In genomic region chr7:70761711-70762328, GRCh38 we compare ENCODE assay signal across 1 cellular context.
TF ChIP-seq lines count a peak whose summit lies in the region.

No MANE protein-coding gene starts in this region.

TF ChIP-seq in GM12878, 131 proteins besides CTCF, POLR2A, EP300 and RAD21 (continued from another document and continues in another):
- TF ChIP-seq BCL3 (IDR thresholded peaks at IDR 0.05; ENCODE audit: borderline replicate concordance, insufficient read depth, low read depth, low read length, poor library complexity, severe bottlenecking) = peak; percentile 83
- TF ChIP-seq SMAD1 (IDR thresholded peaks at IDR 0.05; ENCODE audit: low read depth, partially characterized antibody) = peak; percentile 40
- TF ChIP-seq ZNF384 (IDR thresholded peaks at IDR 0.05; ENCODE audit: borderline replicate concordance, low read depth, low read length) = no peak; the same call in 1 of the 2 replicates
- no peak for TF ChIP-seq HDAC6 (IDR thresholded peaks at IDR 0.05; ENCODE audit: unreplicated experiment)
- TF ChIP-seq MEF2A (IDR thresholded peaks at IDR 0.05; ENCODE audit: insufficient read depth, low read depth, low read length) = no peak
- TF ChIP-seq SIX5 (IDR thresholded peaks at IDR 0.05; ENCODE audit: low read depth, low read length, severe bottlenecking) = no peak
- 0 out of 2 replicates have a peak, but pooled peaks have one; percentile 16 for TF ChIP-seq ASH2L (IDR thresholded peaks at IDR 0.05; ENCODE audit: borderline replicate concordance, low read depth)
- TF ChIP-seq NR2C2 (IDR thresholded peaks at IDR 0.05; ENCODE audit: borderline replicate concordance, control insufficient read depth, insufficient read length, low read depth) = no peak
- peak; percentile 96 for TF ChIP-seq IKZF1 (conservative IDR thresholded peaks at IDR 0.05)
- TF ChIP-seq IRF3 (IDR thresholded peaks at IDR 0.05) = no peak
- no peak; the same call in 1 of the 2 replicates for TF ChIP-seq PML (IDR thresholded peaks at IDR 0.05; ENCODE audit: low read length)
- peak; percentile 96 for TF ChIP-seq SPI1 (IDR thresholded peaks at IDR 0.05; ENCODE audit: borderline replicate concordance, insufficient read depth, low read depth, low read length)
- no peak for TF ChIP-seq JUND (IDR thresholded peaks at IDR 0.05; ENCODE audit: low read depth, low read length)
- no peak for TF ChIP-seq HSF1 (IDR thresholded peaks at IDR 0.05; ENCODE audit: low read depth, low read length)
- TF ChIP-seq ZNF687 (IDR thresholded peaks at IDR 0.05) = no peak; the same call in 1 of the 2 replicates
- TF ChIP-seq USF2 (IDR thresholded peaks at IDR 0.05; ENCODE audit: borderline replicate concordance, low read depth, low read length) = no peak
- no peak for TF ChIP-seq NRF1 (conservative IDR thresholded peaks at IDR 0.05; ENCODE audit: low read depth, low read length)
- no peak for TF ChIP-seq ATF3 (IDR thresholded peaks at IDR 0.05; ENCODE audit: borderline replicate concordance, extremely low read depth, low read depth, low read length)
- no peak for TF ChIP-seq POLR2AphosphoS2 (IDR thresholded peaks at IDR 0.05; ENCODE audit: low read depth, low read length)
- TF ChIP-seq CBFB (IDR thresholded peaks at IDR 0.05; ENCODE audit: low read depth) = no peak
- no peak for TF ChIP-seq IRF5 (IDR thresholded peaks at IDR 0.05; ENCODE audit: borderline replicate concordance)
- 0 out of 2 replicates have a peak, but pooled peaks have one; percentile 14 for TF ChIP-seq ZBTB4 (CRISPR knock-in tag; IDR thresholded peaks at IDR 0.05)
- no peak for TF ChIP-seq EGR1 (IDR thresholded peaks at IDR 0.05; ENCODE audit: borderline replicate concordance in 1 of 2, low read depth in 2 of 2, low read length in 2 of 2)
- TF ChIP-seq MXI1 (IDR thresholded peaks at IDR 0.05; ENCODE audit: low read depth, low read length) = no peak
- TF ChIP-seq TBL1XR1 (IDR thresholded peaks at IDR 0.05; ENCODE audit: low read depth, low read length) = 0 out of 2 replicates have a peak, but pooled peaks have one; percentile 27
- TF ChIP-seq STAT1 (conservative IDR thresholded peaks at IDR 0.05) = no peak
- peak; percentile 86 for TF ChIP-seq MTA2 (IDR thresholded peaks at IDR 0.05; ENCODE audit: low read depth)
- no peak for TF ChIP-seq SUZ12 (IDR thresholded peaks at IDR 0.05; ENCODE audit: unreplicated experiment)
- TF ChIP-seq PRDM15 (CRISPR knock-in tag; IDR thresholded peaks at IDR 0.05) = no peak
- TF ChIP-seq FOXK2 (IDR thresholded peaks at IDR 0.05) = no peak
- peak; percentile 22; the same call in 1 of the 2 replicates for TF ChIP-seq RB1 (IDR thresholded peaks at IDR 0.05; ENCODE audit: borderline replicate concordance)
- no peak for TF ChIP-seq NR2C1 (IDR thresholded peaks at IDR 0.05)
- no peak for TF ChIP-seq RBBP5 (conservative IDR thresholded peaks at IDR 0.05)
- TF ChIP-seq USF1 (IDR thresholded peaks at IDR 0.05; ENCODE audit: borderline replicate concordance, extremely low read length, insufficient read depth, low read depth, low read length) = no peak
- peak; percentile 99 for TF ChIP-seq RELB (IDR thresholded peaks at IDR 0.05; ENCODE audit: low read depth)
